Comparison of ENCODE assay signal across 6 cellular contexts in genomic region chr11:62883677-62884076, GRCh38. TPM values are rescaled to one million over a fixed set of nuclear protein-coding genes. Genes with fewer than 3 reads are reported as not detected.
DNase-seq lines count a peak whose midpoint lies in the region; TF ChIP-seq lines count a peak whose summit lies in the region.

No MANE protein-coding gene starts in this region.

- H3K9me3 Mint-ChIP-seq in activated CD4-positive, alpha-beta T cell treated with anti-CD3 and anti-CD28 coated beads, Interleukin-2, amount 10 ng/mL, durations not matched to agents 24 days and 14 days = no peaks in the 10 kb centered on the region

- H3K4me3 ChIP-seq in epithelial cell of esophagus (ENCODE audit: low read length) (peak overlapping the region; percentile 88), H7 (ENCODE audit: insufficient read depth, low read depth, low read length) (no peak overlapping the region)

- intact Hi-C loops in activated CD4-positive, alpha-beta T cell treated with anti-CD3 and anti-CD28 coated beads, Interleukin-2, amount 10 ng/mL, durations not matched to agents 24 days and 14 days (cut with micrococcal nuclease) = loop anchor here (5.0 to 10.0 kb wide), 3 partner anchors 271 to 1301 kb away; partner anchors contain the start of genes EML3, ROM1 and STIP1

- H3K4me1 Mint-ChIP-seq in activated CD4-positive, alpha-beta T cell treated with anti-CD3 and anti-CD28 coated beads, Interleukin-2, amount 10 ng/mL, durations not matched to agents 24 days and 14 days = peaks cover 56% of the 10 kb centered on the region

- peaks cover 62% of the 10 kb centered on the region for H3K36me3 ChIP-seq in H7 (replicated peaks; ENCODE audit: control insufficient read depth, insufficient read depth, low read length)

- TF ChIP-seq CTCF in epithelial cell of esophagus (IDR thresholded peaks at IDR 0.05; ENCODE audit: insufficient read depth, low read depth, low read length, missing control alignments) = no peak

- H3K27me3 Mint-ChIP-seq in activated CD4-positive, alpha-beta T cell treated with anti-CD3 and anti-CD28 coated beads, Interleukin-2, amount 10 ng/mL, durations not matched to agents 24 days and 14 days = peaks cover 1% of the 10 kb centered on the region

- H3K4me3 Mint-ChIP-seq in activated CD4-positive, alpha-beta T cell treated with anti-CD3 and anti-CD28 coated beads, Interleukin-2, amount 10 ng/mL, durations not matched to agents 24 days and 14 days = peak overlapping the region; percentile 100

- peak overlapping the region; percentile 100 for H3K27ac Mint-ChIP-seq in activated CD4-positive, alpha-beta T cell treated with anti-CD3 and anti-CD28 coated beads, Interleukin-2, amount 10 ng/mL, durations not matched to agents 24 days and 14 days

- peak overlapping the region; percentile 55 for H3K27ac ChIP-seq in substantia nigra (ENCODE audit: low read depth, low read length, poor library complexity, severe bottlenecking)

- H3K27me3 ChIP-seq in H7 (ENCODE audit: control insufficient read depth, insufficient read depth, low read length) = no peaks in the 10 kb centered on the region

- H3K36me3 Mint-ChIP-seq in activated CD4-positive, alpha-beta T cell treated with anti-CD3 and anti-CD28 coated beads, Interleukin-2, amount 10 ng/mL, durations not matched to agents 24 days and 14 days (ENCODE audit: low read depth) = peaks cover 83% of the 10 kb centered on the region

- DNase-seq in activated CD4-positive, alpha-beta T cell treated with anti-CD3 and anti-CD28 coated beads, Interleukin-2, amount 10 ng/mL, durations not matched to agents 24 days and 14 days = no peak
- DNase-seq in activated CD4-positive, alpha-beta T cell treated with anti-CD3 and anti-CD28 coated beads for 48 hours = no peak
- DNase-seq in epithelial cell of esophagus (ENCODE audit: low read depth) = no peak
- peak in 11 of 49 donors; percentile 7 to 49 (median 26) for DNase-seq in substantia nigra (lab: John Stamatoyannopoulos, UW)
- no peak for DNase-seq in NCI-H1048 (lab: John Stamatoyannopoulos, UW)
- no peak for DNase-seq in H7

RNA-seq across cellular contexts. Expression of gene SLC3A2, which starts 3.0 kb away (rescaled TPM):
- 364 and 379 TPM in 2 replicates for total RNA-seq in activated CD4-positive, alpha-beta T cell treated with anti-CD3 and anti-CD28 coated beads, Interleukin-2, amount 10 ng/mL, durations not matched to agents 24 days and 14 days
- total RNA-seq in H7 (2014; rRNA removed; shearing (Covaris generic)) = 271 and 340 TPM in 2 replicates

RNA-seq across cellular contexts. Expression of gene CHRM1, which starts 37.5 kb away (rescaled TPM):
- total RNA-seq in activated CD4-positive, alpha-beta T cell treated with anti-CD3 and anti-CD28 coated beads, Interleukin-2, amount 10 ng/mL, durations not matched to agents 24 days and 14 days = not detected in 2 replicates
- total RNA-seq in H7 (2014; rRNA removed; shearing (Covaris generic)) = not detected in 2 replicates

RNA-seq across cellular contexts. Expression of gene WDR74, which starts 44.3 kb away (rescaled TPM):
- total RNA-seq in activated CD4-positive, alpha-beta T cell treated with anti-CD3 and anti-CD28 coated beads, Interleukin-2, amount 10 ng/mL, durations not matched to agents 24 days and 14 days = 145 and 153 TPM in 2 replicates
- total RNA-seq in H7 (2014; rRNA removed; shearing (Covaris generic)) = 153 and 160 TPM in 2 replicates

RNA-seq across cellular contexts. Expression of gene TEX54, which starts 51.0 kb away (rescaled TPM):
- 0.79 and 2.0 TPM in 2 replicates for total RNA-seq in activated CD4-positive, alpha-beta T cell treated with anti-CD3 and anti-CD28 coated beads, Interleukin-2, amount 10 ng/mL, durations not matched to agents 24 days and 14 days
- total RNA-seq in H7 (2014; rRNA removed; shearing (Covaris generic)) = not detected in 2 replicates

RNA-seq across cellular contexts. Expression of gene STX5, which starts 51.8 kb away (rescaled TPM):
- 28.1 and 33.5 TPM in 2 replicates for total RNA-seq in activated CD4-positive, alpha-beta T cell treated with anti-CD3 and anti-CD28 coated beads, Interleukin-2, amount 10 ng/mL, durations not matched to agents 24 days and 14 days
- 24.0 and 29.0 TPM in 2 replicates for total RNA-seq in H7 (2014; rRNA removed; shearing (Covaris generic))
